21 cellular contexts compared by ENCODE assay signal in genomic region chr5:123094227-123094918, GRCh38. TPM values are rescaled to one million over a fixed set of nuclear protein-coding genes. Genes with fewer than 3 reads are reported as not detected.
DNase-seq lines count a peak whose midpoint lies in the region; ATAC-seq and TF ChIP-seq lines count a peak whose summit lies in the region.
"Had no signal": no experiment of that assay in that cellular context is flagged by ENCODE, and none has a peak within 500 bp of the region (broad histone marks: within the 10 kb centered on the region; RNA-seq: fewer than 3 reads in every experiment).

No MANE protein-coding gene starts in this region.

- ATAC-seq in activated T-cell treated with anti-CD3 and anti-CD28 coated beads, Interleukin-2, amount 50 U/mL, for 72 hours (replicated peaks in 1 of 2), result no peak
- ATAC-seq in aorta (ENCODE audit: low FRiP score) (peak; percentile 16), HG02885 (IDR thresholded peaks at IDR 0.05; ENCODE audit: poor library complexity, unreplicated experiment) (no peak)
- ATAC-seq: GM12878, psoas muscle had no signal

- 0 to 2% methylated on average over 27 of the region's 27 CpGs for WGBS in aorta, 2 donors

- H3K36me3 ChIP-seq in aorta (ENCODE audit: control insufficient read depth in 1 of 2, insufficient read depth in 2 of 2, low read length in 1 of 2), result no peaks in the 10 kb centered on the region
- H3K36me3 ChIP-seq: colonic mucosa, esophagus muscularis mucosa had no signal

- H3K9me3 Mint-ChIP-seq in activated T-cell treated with anti-CD3 and anti-CD28 coated beads, Interleukin-2, amount 50 U/mL, for 72 hours, result no peaks in the 10 kb centered on the region
- H3K9me3 Mint-ChIP-seq in activated T-cell treated with anti-CD3 and anti-CD28 coated beads, Interleukin-2, amount 50 U/mL, for 24 hours, result no peaks in the 10 kb centered on the region
- no peaks in the 10 kb centered on the region for H3K9me3 Mint-ChIP-seq in nephron progenitor cell

- peak overlapping the region; percentile 67 to 71 for H3K4me3 Mint-ChIP-seq in activated T-cell treated with anti-CD3 and anti-CD28 coated beads, Interleukin-2, amount 50 U/mL, for 72 hours
- no peak overlapping the region for H3K4me3 Mint-ChIP-seq in activated T-cell treated with anti-CD3 and anti-CD28 coated beads, Interleukin-2, amount 50 U/mL, for 24 hours
- H3K4me3 Mint-ChIP-seq in nephron progenitor cell, result peak overlapping the region; percentile 70

- no peak overlapping the region for H3K27ac Mint-ChIP-seq in activated T-cell treated with anti-CD3 and anti-CD28 coated beads, Interleukin-2, amount 50 U/mL, for 72 hours
- no peak overlapping the region for H3K27ac Mint-ChIP-seq in activated T-cell treated with anti-CD3 and anti-CD28 coated beads, Interleukin-2, amount 50 U/mL, for 24 hours
- H3K27ac Mint-ChIP-seq in nephron progenitor cell, result no peak overlapping the region

- no peaks in the 10 kb centered on the region for H3K4me1 ChIP-seq in aorta (ENCODE audit: control insufficient read depth in 1 of 2, insufficient read depth in 2 of 2, low read length in 2 of 2)

- no peaks in the 10 kb centered on the region for H3K9me3 ChIP-seq in aorta (ENCODE audit: control insufficient read depth, low read length)
- H3K9me3 ChIP-seq: colonic mucosa, esophagus muscularis mucosa, psoas muscle, testis had no signal

- H3K27me3 ChIP-seq in aorta (ENCODE audit: control insufficient read depth in 1 of 2, insufficient read depth in 2 of 2, low read length in 1 of 2), result no peaks in the 10 kb centered on the region

- TF ChIP-seq CTCF in fibroblast of the aortic adventitia (IDR thresholded peaks at IDR 0.05; ENCODE audit: insufficient read depth, low read length), result no peak
- no peak for TF ChIP-seq CTCF in nephron progenitor cell (IDR thresholded peaks at IDR 0.05)

- H3K4me3 ChIP-seq in fibroblast of the aortic adventitia (ENCODE audit: low read depth, low read length) (peak overlapping the region; percentile 90), aorta (ENCODE audit: low read length in 2 of 2) (peak overlapping the region; percentile 79 to 98)
- H3K4me3 ChIP-seq: colonic mucosa, GM12878 had no signal

- intact Hi-C loops in aorta (cut with DNase I), result loop anchor here (2.0 to 5.0 kb wide), 4 partner anchors 192 to 268 kb away; no protein-coding TSS in a partner anchor

- peak overlapping the region; percentile 88 to 93 for H3K27ac ChIP-seq in aorta (ENCODE audit: low read depth in 1 of 2, low read length in 2 of 2)
- H3K27ac ChIP-seq: colonic mucosa, esophagus muscularis mucosa, psoas muscle, testis had no signal

- DNase-seq in activated T-cell treated with anti-CD3 and anti-CD28 coated beads, Interleukin-2, amount 50 U/mL, for 72 hours, result no peak
- DNase-seq in activated T-cell treated with anti-CD3 and anti-CD28 coated beads, Interleukin-2, amount 50 U/mL, for 24 hours, result no peak
- DNase-seq in fibroblast of the aortic adventitia (ENCODE audit: low read depth), result peak; percentile 83
- DNase-seq in nephron progenitor cell, result no peak
- no peak for DNase-seq in aorta
- no peak for DNase-seq in T-helper 2 cell
- DNase-seq in DMS79 (lab: John Stamatoyannopoulos, UW), result no peak
- DNase-seq: activated CD4-positive, alpha-beta T cell treated with anti-CD3 and anti-CD28 coated beads, Interleukin-2, amount 50 U/mL, for 1 hour; activated T-cell treated with anti-CD3 and anti-CD28 coated beads, Interleukin-2, amount 50 U/mL, for 1 hour; colonic mucosa; MM.1S; NCI-H2107; NCI-H748 treated with DMSO at 0.1 percent for 48 hours; RPMI8226; testis had no signal

- peaks cover 77% of the 10 kb centered on the region for H3K27me3 Mint-ChIP-seq in activated T-cell treated with anti-CD3 and anti-CD28 coated beads, Interleukin-2, amount 50 U/mL, for 72 hours (ENCODE audit: low read depth)
- peaks cover 87% of the 10 kb centered on the region for H3K27me3 Mint-ChIP-seq in activated T-cell treated with anti-CD3 and anti-CD28 coated beads, Interleukin-2, amount 50 U/mL, for 24 hours
- peaks cover 100% of the 10 kb centered on the region for H3K27me3 Mint-ChIP-seq in nephron progenitor cell (ENCODE audit: low read depth, poor library complexity)

- H3K36me3 Mint-ChIP-seq in activated T-cell treated with anti-CD3 and anti-CD28 coated beads, Interleukin-2, amount 50 U/mL, for 72 hours (ENCODE audit: insufficient read depth in 2 of 2), result peaks cover 1 to 2% of the 10 kb centered on the region in 2 donors
- no peaks in the 10 kb centered on the region for H3K36me3 Mint-ChIP-seq in activated T-cell treated with anti-CD3 and anti-CD28 coated beads, Interleukin-2, amount 50 U/mL, for 24 hours (ENCODE audit: low read depth)
- H3K36me3 Mint-ChIP-seq in nephron progenitor cell (ENCODE audit: low read depth), result no peaks in the 10 kb centered on the region

- H3K4me1 Mint-ChIP-seq in activated T-cell treated with anti-CD3 and anti-CD28 coated beads, Interleukin-2, amount 50 U/mL, for 72 hours (ENCODE audit: low read depth), result peaks cover 13% of the 10 kb centered on the region
- peaks cover 17% of the 10 kb centered on the region for H3K4me1 Mint-ChIP-seq in activated T-cell treated with anti-CD3 and anti-CD28 coated beads, Interleukin-2, amount 50 U/mL, for 24 hours (ENCODE audit: low read depth)
- peaks cover 55% of the 10 kb centered on the region for H3K4me1 Mint-ChIP-seq in nephron progenitor cell

RNA-seq across cellular contexts. Expression of gene PRDM6, which starts 5.3 kb away (rescaled TPM):
- 1 to 10 TPM in 1 of 2 donors, not detected in 1; 1.1 TPM for total RNA-seq in activated T-cell treated with anti-CD3 and anti-CD28 coated beads, Interleukin-2, amount 50 U/mL, for 72 hours
- total RNA-seq in fibroblast of the aortic adventitia (ENCODE audit: low replicate concordance), result 1.4 and 7.8 TPM in 2 replicates
- 10 to 100 TPM; 26.8 to 40.5 TPM for total RNA-seq in aorta
- 10 to 100 TPM in 1 of 2 donors, 1 to 10 TPM in 1; 7.4 to 30.6 TPM for polyA plus RNA-seq in aorta
- total RNA-seq: A673; GM12878; T-helper 1 cell treated with Interleukin-12 subunit alpha and Interleukin-12 subunit beta and Interleukin-4 antibody, amounts not matched to agents 30 ng/mL and 1 ng/mL, for 36 hours had no signal
- polyA plus RNA-seq: GM12878 had no signal

RNA-seq across cellular contexts. Expression of gene PPIC, which starts 57.8 kb away (rescaled TPM):
- not detected for total RNA-seq in activated T-cell treated with anti-CD3 and anti-CD28 coated beads, Interleukin-2, amount 50 U/mL, for 72 hours
- 53.5 and 57.2 TPM in 2 replicates for total RNA-seq in fibroblast of the aortic adventitia (ENCODE audit: low replicate concordance)
- total RNA-seq in aorta, result 10 to 100 TPM; 52.5 to 71.1 TPM
- 10 to 100 TPM; 59.9 to 71.7 TPM for polyA plus RNA-seq in aorta
- total RNA-seq: A673; T-helper 1 cell treated with Interleukin-12 subunit alpha and Interleukin-12 subunit beta and Interleukin-4 antibody, amounts not matched to agents 30 ng/mL and 1 ng/mL, for 36 hours had no signal

Comparison
In these comparisons a context has a peak if more than half of its experiments do, and no peak if none do; other contexts are left out.
1. RNA of gene PPIC, which starts 57.8 kb away (total RNA-seq): 52.5 to 71.1 TPM in aorta and 53.5 to 57.2 TPM in fibroblast of the aortic adventitia; not detected in activated T-cell treated with anti-CD3 and anti-CD28 coated beads, Interleukin-2, amount 50 U/mL, for 72 hours; every median in the first group is over 10 times any median in the second.